8 cellular contexts compared by ENCODE assay signal in genomic region chr19:48954595-48955307, GRCh38. TPM values are rescaled to one million over a fixed set of nuclear protein-coding genes. Genes with fewer than 3 reads are reported as not detected.
A peak's percentile ranks its signal among the peaks of the same experiment; 100 is the strongest.
DNase-seq lines count a peak whose midpoint lies in the region; ATAC-seq and TF ChIP-seq lines count a peak whose summit lies in the region.

Gene BAX, plus strand, starts transcription at chr19:48954875. Its CDS starts 54 bp downstream, at chr19:48954929.

- H3K9ac ChIP-seq in HUES6 (ENCODE audit: low read length) (peak within 1 kb of the TSS; percentile 99), OCI-LY1 (ENCODE audit: low read length) (peak within 1 kb of the TSS; percentile 99)

- peak; percentile 69 for ATAC-seq in GM21390 (IDR thresholded peaks at IDR 0.05; ENCODE audit: unreplicated experiment)

- H3K9me3 Mint-ChIP-seq in Calu3 (ENCODE audit: low read depth, unreplicated experiment) (no peaks in the 10 kb centered on the region), mesothelial cell of epicardium (no peaks in the 10 kb centered on the region)

- DNase-seq in Calu3 (peak; percentile 99), mesothelial cell of epicardium (ENCODE audit: low spot score in 2 of 2, unreplicated experiment in 2 of 2) (peak; percentile 95 to 96)
- DNase-seq in activated CD8-positive, alpha-beta memory T cell treated with anti-CD3 and anti-CD28 coated beads, Interleukin-2, amount 50 U/mL, for 4 hours: peak; percentile 89
- DNase-seq in stimulated activated CD8-positive, alpha-beta memory T cell treated with anti-CD3 and anti-CD28 coated beads, Interleukin-15, amount 100 ng/mL, for 4 hours (ENCODE audit: low read depth in 2 of 2): peak; percentile 70 to 78

- H3K27ac Mint-ChIP-seq in Calu3 (ENCODE audit: unreplicated experiment) (peak within 1 kb of the TSS; percentile 88), mesothelial cell of epicardium (peak within 1 kb of the TSS; percentile 96)

- H3K4me3 ChIP-seq in HUES6 (ENCODE audit: low read depth, low read length) (peak within 1 kb of the TSS; percentile 92), OCI-LY1 (ENCODE audit: low read depth, low read length, poor library complexity, severe bottlenecking) (peak within 1 kb of the TSS; percentile 96)

- H3K4me1 Mint-ChIP-seq in Calu3 (ENCODE audit: low read depth, unreplicated experiment): peaks cover 24% of the 10 kb centered on the region
- peaks cover 13% of the 10 kb centered on the region for H3K4me1 Mint-ChIP-seq in mesothelial cell of epicardium

- no peaks in the 10 kb centered on the region for H3K79me2 ChIP-seq in OCI-LY1 (ENCODE audit: insufficient read depth, low read length)

- H3K4me3 Mint-ChIP-seq in Calu3 (ENCODE audit: low read depth, unreplicated experiment) (peak within 1 kb of the TSS; percentile 72), mesothelial cell of epicardium (peak within 1 kb of the TSS; percentile 84)

- H3K27me3 ChIP-seq in HUES6 (ENCODE audit: control insufficient read depth, insufficient read depth, low read length) (no peaks in the 10 kb centered on the region), OCI-LY1 (ENCODE audit: insufficient read depth, low read length) (no peaks in the 10 kb centered on the region)

- TF ChIP-seq CTCF in Calu3 (IDR thresholded peaks at IDR 0.05; ENCODE audit: unreplicated experiment) (no peak), OCI-LY1 (IDR thresholded peaks at IDR 0.05; ENCODE audit: low read length) (peak; percentile 18; the same call in 1 of the 2 replicates), mesothelial cell of epicardium (IDR thresholded peaks at IDR 0.05; ENCODE audit: unreplicated experiment) (no peak)

- H3K36me3 ChIP-seq in HUES6 (ENCODE audit: control insufficient read depth, insufficient read depth, low read length): peaks cover 27% of the 10 kb centered on the region
- H3K36me3 ChIP-seq in OCI-LY1 (ENCODE audit: insufficient read depth, low read length): peaks cover 17% of the 10 kb centered on the region; the same call in 1 of the 2 replicates

- peaks cover 10% of the 10 kb centered on the region for H3K4me1 ChIP-seq in HUES6 (ENCODE audit: control insufficient read depth, insufficient read depth, low read length)
- H3K4me1 ChIP-seq in OCI-LY1 (ENCODE audit: insufficient read depth, low read length, severe bottlenecking): peaks cover 17% of the 10 kb centered on the region

- no peaks in the 10 kb centered on the region for H4K20me1 ChIP-seq in OCI-LY1 (ENCODE audit: insufficient read depth, low read length)

- no TSS peak for BruUV-seq in Calu3 (replicated peaks; lab: Mats Ljungman, UMichigan)

- H3K9me2 ChIP-seq in OCI-LY1 (ENCODE audit: low read depth, low read length): no peaks in the 10 kb centered on the region

- H3K9me3 ChIP-seq in HUES6 (ENCODE audit: control insufficient read depth, insufficient read depth, low read depth, low read length) (no peaks in the 10 kb centered on the region), OCI-LY1 (ENCODE audit: low read length) (no peaks in the 10 kb centered on the region)

- peak within 1 kb of the TSS; percentile 96 for H3K27ac ChIP-seq in HUES6 (ENCODE audit: low read depth, low read length)
- peak within 1 kb of the TSS; percentile 87 for H3K27ac ChIP-seq in OCI-LY1 (ENCODE audit: low read depth, low read length, poor library complexity, severe bottlenecking)

- peak within 1 kb of the TSS; percentile 97 for H2AFZ ChIP-seq in OCI-LY1 (ENCODE audit: low read length)

- H3K4me2 ChIP-seq in OCI-LY1 (ENCODE audit: low read length): peak within 1 kb of the TSS; percentile 92

- H3K27me3 Mint-ChIP-seq in Calu3 (ENCODE audit: unreplicated experiment) (no peaks in the 10 kb centered on the region), mesothelial cell of epicardium (ENCODE audit: low read depth) (no peaks in the 10 kb centered on the region)

- intact Hi-C loops in Calu3 (cut with micrococcal nuclease; ENCODE audit: unreplicated experiment): no loop called here

- CTCF ChIA-PET in Calu3 (lab: Charles Lee): interaction anchor here (0.7 to 1.5 kb wide), 7 partner anchors 9 to 55 kb away, joined by 3 to 7 read pairs (median 4); partner anchors contain the start of genes GYS1, NUCB1 and RUVBL2

- in situ Hi-C loops in endometrial microvascular endothelial cells (cut with HindIII; ENCODE audit: inconsistent ontology term, low pct_unique_long_range_greater_than_20kb, low sequenced_read_pairs): no loop called here

- H3K36me3 Mint-ChIP-seq in Calu3 (ENCODE audit: insufficient read depth, unreplicated experiment) (peaks cover 57% of the 10 kb centered on the region), mesothelial cell of epicardium (peaks cover 18% of the 10 kb centered on the region)

- no peaks in the 10 kb centered on the region for H3F3A ChIP-seq in OCI-LY1 (ENCODE audit: insufficient read depth, low read length)

RNA-seq across cellular contexts. Expression of gene BAX, which starts in this region (rescaled TPM):
- total RNA-seq in Calu3 (2022) (141 and 147 TPM in 2 replicates), endometrial microvascular endothelial cells (ENCODE audit: inconsistent ontology term) (149 TPM), mesothelial cell of epicardium (119 to 129 TPM (median 119 TPM) in 3 replicates)

Comparison
In these comparisons a context has a peak if more than half of its experiments do, and no peak if none do; other contexts are left out.
1. Peak in every context shown above with its lines: DNase-seq, ATAC-seq, H3K4me3 ChIP-seq and H3K27ac ChIP-seq.